ENCODE assay signal across 1 cellular context in the genomic region with DNA sequence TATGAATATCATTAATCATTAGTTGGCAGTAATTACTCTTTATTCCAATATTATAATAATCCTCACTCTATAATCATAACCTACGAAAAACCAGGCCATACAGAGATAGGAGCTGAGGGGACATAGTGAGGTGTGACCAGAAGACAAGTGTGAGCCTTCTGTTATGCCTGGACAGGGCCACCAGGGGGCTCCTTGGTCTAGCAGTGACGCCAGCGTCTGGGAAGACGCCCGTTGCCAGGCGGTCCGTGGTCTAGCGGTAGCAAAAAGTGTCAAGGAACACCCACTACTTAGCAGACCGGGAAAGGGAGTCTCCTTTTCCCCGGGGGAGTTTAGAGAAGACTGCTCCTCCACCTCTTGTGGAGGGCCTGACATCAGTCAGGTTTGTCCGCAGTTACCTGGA.
TF ChIP-seq lines count a peak whose summit lies in the region.

No MANE protein-coding gene starts in this region.

TF ChIP-seq in H1, 55 proteins besides CTCF, POLR2A, EP300 and RAD21:
- TF ChIP-seq CREB1 (IDR thresholded peaks at IDR 0.05) = peak; percentile 54; the same call in 1 of the 2 replicates
